ENCODE assay signal across 8 cellular contexts in the genomic region with DNA sequence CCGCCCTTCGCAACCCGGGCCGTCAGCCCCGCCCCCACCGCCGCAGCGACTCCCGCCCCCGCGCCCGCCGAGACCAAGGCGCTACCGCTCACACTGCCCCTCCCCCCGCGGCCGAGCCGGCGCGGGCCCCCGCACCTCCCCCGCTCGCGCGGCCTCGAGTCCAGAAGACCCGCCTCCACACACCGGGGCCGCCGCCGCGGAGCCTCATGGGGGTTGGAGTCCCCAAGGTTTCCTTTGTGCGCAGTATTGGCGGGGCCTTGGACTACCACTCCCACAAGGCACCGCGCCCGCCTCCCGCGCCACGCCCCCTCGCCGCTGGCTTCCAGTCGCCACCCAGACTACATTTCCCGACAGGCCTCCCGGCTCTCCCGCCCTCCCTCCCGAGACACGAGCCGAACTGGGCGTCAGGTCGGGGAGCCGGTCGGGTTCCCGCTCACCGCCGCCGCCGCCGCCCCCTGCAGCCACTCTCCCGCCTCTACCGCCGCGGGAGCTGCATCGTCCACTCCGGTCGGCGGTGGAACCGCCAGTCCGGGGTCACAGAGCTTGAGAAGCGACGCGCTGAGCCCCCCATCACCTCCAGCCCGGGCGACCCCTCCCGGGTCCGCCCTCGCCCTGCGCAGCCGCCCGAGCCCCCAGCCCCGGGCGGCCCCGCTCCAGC. TPM values are rescaled to one million over a fixed set of nuclear protein-coding genes. Genes with fewer than 3 reads are reported as not detected.
DNase-seq lines count a peak whose midpoint lies in the region; ATAC-seq, FAIRE-seq and TF ChIP-seq lines count a peak whose summit lies in the region.

PHF13 (plus strand) TSS at position 371 of the 658 bp plus-strand sequence. CDS start 336 bp downstream, outside the sequence.

- 0% methylated on average over 7 of the region's 84 CpGs; no CpG with 5 or more reads in 1 of the 2 experiments for WGBS in H1 (ENCODE audit: extremely low coverage in 1 of 2, insufficient coverage in 1 of 2, insufficient read length in 1 of 2, insufficient replicate concordance in 2 of 2, low coverage in 1 of 2, low lambda C conversion rate in 2 of 2, missing lambda C conversion rate in 1 of 2), 2 experiments
- no CpG with 5 or more reads among the region's 84 CpGs for WGBS in mesendoderm (ENCODE audit: extremely low coverage, insufficient coverage, low lambda C conversion rate)

- H2BK5ac ChIP-seq in H1 (ENCODE audit: low read depth, low read length) (peak within 1 kb of the TSS; percentile 78; the same call in 1 of the 2 replicates), mesendoderm (ENCODE audit: low read length) (no peak within 1 kb of the TSS)

- no peak for TF ChIP-seq RAD21 in H1 (IDR thresholded peaks at IDR 0.05 in 1 of 2, conservative IDR thresholded peaks at IDR 0.05 in 1 of 2; ENCODE audit: low read depth in 2 of 2, low read length in 2 of 2)

- H3K4me1 ChIP-seq in HUES48 (ENCODE audit: control insufficient read depth, insufficient read depth, low read length) (peaks cover 7% of the 10 kb centered on the region; the same call in 1 of the 2 replicates), NT2/D1 (ENCODE audit: insufficient read depth, insufficient read length) (no peaks in the 10 kb centered on the region), H1 (replicated peaks in 1 of 4; ENCODE audit: control insufficient read depth in 3 of 4, insufficient read depth in 4 of 4, low read length in 3 of 4) (peaks cover 0 to 2% (median 0%) of the 10 kb centered on the region in 4 experiments; a peak in 1 of 7 replicates), mesendoderm (ENCODE audit: control insufficient read depth, low read depth, low read length) (no peaks in the 10 kb centered on the region)

- no peak within 1 kb of the TSS for H3K4ac ChIP-seq in H1 (replicated peaks; ENCODE audit: insufficient read length, low read depth, low read length)
- peak within 1 kb of the TSS; percentile 94 for H3K4ac ChIP-seq in mesendoderm (ENCODE audit: low read depth, low read length)

- in situ Hi-C loops in Caki2 (cut with HindIII; ENCODE audit: low pct_unique_long_range_greater_than_20kb, low sequenced_read_pairs) = no loop called here

- H3K36me3 Mint-ChIP-seq in activated CD8-positive, alpha-beta memory T cell treated with anti-CD3 and anti-CD28 coated beads, Interleukin-2, amount 10 ng/mL, durations not matched to agents 7 days and 5 days = peaks cover 7% of the 10 kb centered on the region

- H3K4me1 Mint-ChIP-seq in activated CD8-positive, alpha-beta memory T cell treated with anti-CD3 and anti-CD28 coated beads, Interleukin-2, amount 10 ng/mL, durations not matched to agents 7 days and 5 days = peaks cover 19% of the 10 kb centered on the region

- H2BK15ac ChIP-seq in H1 (ENCODE audit: low read length) = 0 out of 2 replicates have a peak within 1 kb of the TSS, but pooled peaks have one; percentile 75
- peak within 1 kb of the TSS; percentile 59 for H2BK15ac ChIP-seq in mesendoderm (replicated peaks; ENCODE audit: low read depth)

- H3K27me3 Mint-ChIP-seq in activated CD8-positive, alpha-beta memory T cell treated with anti-CD3 and anti-CD28 coated beads, Interleukin-2, amount 10 ng/mL, durations not matched to agents 7 days and 5 days = peaks cover 2% of the 10 kb centered on the region

- H4K8ac ChIP-seq in H1 (ENCODE audit: extremely low read depth, insufficient read depth, low read length) (peak within 1 kb of the TSS; percentile 81), mesendoderm (ENCODE audit: low read depth, low read length) (peak within 1 kb of the TSS; percentile 82)

- H3K4me3 ChIP-seq in HUES48 (ENCODE audit: low read depth, low read length) (peak within 1 kb of the TSS; percentile 84), NT2/D1 (ENCODE audit: insufficient read length, low read depth) (peak within 1 kb of the TSS; percentile 73), H1 (ENCODE audit: extremely low read depth in 1 of 4, insufficient read depth in 2 of 4, low read depth in 3 of 4, low read length in 4 of 4) (peak within 1 kb of the TSS; percentile 76 to 100 (median 86)), mesendoderm (ENCODE audit: low read length) (peak within 1 kb of the TSS; percentile 85)

- H3K27ac Mint-ChIP-seq in activated CD8-positive, alpha-beta memory T cell treated with anti-CD3 and anti-CD28 coated beads, Interleukin-2, amount 10 ng/mL, durations not matched to agents 7 days and 5 days = peak within 1 kb of the TSS; percentile 85

- H3K9ac ChIP-seq in HUES48 (ENCODE audit: low read depth, low read length) (peak within 1 kb of the TSS; percentile 63; the same call in 1 of the 2 replicates), NT2/D1 (ENCODE audit: insufficient read length, low read depth) (peak within 1 kb of the TSS; percentile 90), H1 (replicated peaks in 1 of 4; ENCODE audit: extremely low read depth in 1 of 4, low read depth in 3 of 4, low read length in 3 of 4) (peak within 1 kb of the TSS; percentile 54 to 78 (median 70)), mesendoderm (ENCODE audit: low read length) (peak within 1 kb of the TSS; percentile 91)

- no peak within 1 kb of the TSS for H2AK5ac ChIP-seq in H1 (ENCODE audit: low read depth, low read length)
- no peak within 1 kb of the TSS for H2AK5ac ChIP-seq in mesendoderm (ENCODE audit: low read length)

- H4K91ac ChIP-seq in H1 (replicated peaks; ENCODE audit: insufficient read length, low read length) = no peak within 1 kb of the TSS

- 0 out of 4 replicates have a peak, but pooled peaks of 1 of the 3 experiments have one; percentile 3 for TF ChIP-seq CTCF in H1 (IDR thresholded peaks at IDR 0.05; ENCODE audit: control extremely low read depth in 1 of 3, insufficient read depth in 1 of 3, low read depth in 1 of 3, low read length in 3 of 3)

- no peak within 1 kb of the TSS for H3K14ac ChIP-seq in H1 (ENCODE audit: insufficient read length)

- peak within 1 kb of the TSS; percentile 79 to 100 for H3K4me2 ChIP-seq in H1 (ENCODE audit: insufficient read depth in 1 of 2, low read depth in 2 of 2, low read length in 2 of 2)
- H3K4me2 ChIP-seq in mesendoderm (ENCODE audit: low read length) = peak within 1 kb of the TSS; percentile 93

- H3K18ac ChIP-seq in H1 (ENCODE audit: extremely low read depth, low read length) (no peak within 1 kb of the TSS; the same call in 1 of the 2 replicates), mesendoderm (ENCODE audit: low read length) (peak within 1 kb of the TSS; percentile 100)

- peak within 1 kb of the TSS; percentile 95 for H3K4me3 Mint-ChIP-seq in activated CD8-positive, alpha-beta memory T cell treated with anti-CD3 and anti-CD28 coated beads, Interleukin-2, amount 10 ng/mL, durations not matched to agents 7 days and 5 days

- no peak within 1 kb of the TSS for H2BK12ac ChIP-seq in H1 (ENCODE audit: low read depth, low read length)

- H2BK120ac ChIP-seq in H1 (replicated peaks; ENCODE audit: low read depth, low read length) (no peak within 1 kb of the TSS), mesendoderm (ENCODE audit: low read depth, low read length) (peak within 1 kb of the TSS; percentile 75)

- H3K23ac ChIP-seq in H1 (ENCODE audit: insufficient read length) = no peak within 1 kb of the TSS
- H3K23ac ChIP-seq in mesendoderm (ENCODE audit: low read length) = no peak within 1 kb of the TSS

- DNase-seq in Caki2 (ENCODE audit: low read depth) = peak; percentile 96
- DNase-seq in NT2/D1 (ENCODE audit: low read depth, low spot score) = peak; percentile 94
- DNase-seq in activated CD8-positive, alpha-beta memory T cell treated with anti-CD3 and anti-CD28 coated beads, Interleukin-2, amount 10 ng/mL, durations not matched to agents 7 days and 5 days = peak; percentile 100
- peak; percentile 98 to 99 for DNase-seq in H1 (ENCODE audit: low read depth in 1 of 2, low spot score in 2 of 2)
- peak; percentile 99 for DNase-seq in mesendoderm
- DNase-seq in stimulated activated CD8-positive, alpha-beta memory T cell treated with anti-CD3 and anti-CD28 coated beads, Interleukin-12 subunit alpha, Interleukin-12 subunit beta, amount 100 ng/mL, for 4 hours (ENCODE audit: low read depth) = peak; percentile 100

- H2AFZ ChIP-seq in H1 (ENCODE audit: low read length) = peak within 1 kb of the TSS; percentile 82; the same call in 1 of the 2 replicates

- TF ChIP-seq POLR2A in H1 (IDR thresholded peaks at IDR 0.05; ENCODE audit: control extremely low read depth in 1 of 2, low read depth in 2 of 2, low read length in 2 of 2) = no peak; a peak in 1 of 3 replicates

- POLR2A ChIA-PET in H1 (lab: Charles Lee; ENCODE audit: partially characterized antibody) = interaction anchor here (1.2 to 1.3 kb wide), 2 partner anchors 10 kb away, joined by 9 to 20 read pairs; partner anchors contain the start of genes KLHL21 and THAP3

- no peak for FAIRE-seq in H1 (lab: Jason Lieb, UNC)

- H3K36me3 ChIP-seq in HUES48 (ENCODE audit: control insufficient read depth, insufficient read depth, low read length) (peaks cover 22% of the 10 kb centered on the region), NT2/D1 (ENCODE audit: insufficient read depth, insufficient read length, low read length) (peaks cover 22% of the 10 kb centered on the region), H1 (ENCODE audit: control insufficient read depth in 2 of 4, insufficient read depth in 4 of 4, low read length in 3 of 4) (peaks cover 0 to 16% (median 4%) of the 10 kb centered on the region in 4 experiments; a peak in 6 of 8 replicates), mesendoderm (ENCODE audit: control insufficient read depth, insufficient read depth, low read length) (peaks cover 3% of the 10 kb centered on the region)

- H3K9me3 ChIP-seq in HUES48 (ENCODE audit: control insufficient read depth, insufficient read depth, low read length) (no peaks in the 10 kb centered on the region), NT2/D1 (ENCODE audit: insufficient read depth, low read length) (no peaks in the 10 kb centered on the region), H1 (ENCODE audit: insufficient read depth in 2 of 2, low read depth in 1 of 2, low read length in 1 of 2) (no peaks in the 10 kb centered on the region)

- TF ChIP-seq EP300 in H1 (IDR thresholded peaks at IDR 0.05; ENCODE audit: borderline replicate concordance in 1 of 2, low read depth in 2 of 2, low read length in 2 of 2) = peak in 1 of 2 experiments; percentile 71; a peak in 1 of 3 replicates

- H3K9me3 Mint-ChIP-seq in activated CD8-positive, alpha-beta memory T cell treated with anti-CD3 and anti-CD28 coated beads, Interleukin-2, amount 10 ng/mL, durations not matched to agents 7 days and 5 days (ENCODE audit: low read depth) = no peaks in the 10 kb centered on the region

- no peak within 1 kb of the TSS for H2BK20ac ChIP-seq in H1 (ENCODE audit: low read length)

- H3K79me1 ChIP-seq in H1 (ENCODE audit: low read depth, low read length) (peaks cover 5% of the 10 kb centered on the region), mesendoderm (ENCODE audit: low read length) (peaks cover 6% of the 10 kb centered on the region)

- H4K5ac ChIP-seq in H1 (ENCODE audit: insufficient read length, low read depth, low read length) (peak within 1 kb of the TSS; percentile 66), mesendoderm (ENCODE audit: low read length) (no peak within 1 kb of the TSS)

- ATAC-seq in GM21423 (IDR thresholded peaks at IDR 0.05; ENCODE audit: unreplicated experiment) = peak; percentile 93
- peak; percentile 96 for ATAC-seq in activated CD8-positive, alpha-beta memory T cell treated with anti-CD3 and anti-CD28 coated beads, Interleukin-2, amount 10 ng/mL, durations not matched to agents 7 days and 5 days

- H3K56ac ChIP-seq in H1 (replicated peaks; ENCODE audit: insufficient read length, low read depth, low read length) (no peak within 1 kb of the TSS), mesendoderm (ENCODE audit: low read length) (peak within 1 kb of the TSS; percentile 96)

- H3K27me3 ChIP-seq in HUES48 (ENCODE audit: control insufficient read depth, insufficient read depth, low read length) = peaks cover 10% of the 10 kb centered on the region; the same call in 1 of the 2 replicates
- peaks cover 3% of the 10 kb centered on the region for H3K27me3 ChIP-seq in NT2/D1 (ENCODE audit: insufficient read depth, insufficient read length)
- H3K27me3 ChIP-seq in H1 (replicated peaks in 1 of 4; ENCODE audit: control insufficient read depth in 3 of 4, extremely low read depth in 1 of 4, insufficient read depth in 3 of 4, low read length in 3 of 4) = no peaks in the 10 kb centered on the region
- no peaks in the 10 kb centered on the region for H3K27me3 ChIP-seq in mesendoderm (ENCODE audit: insufficient read depth, low read length, poor library complexity)

- peaks cover 8% of the 10 kb centered on the region; the same call in 1 of the 2 replicates for H3K23me2 ChIP-seq in H1 (ENCODE audit: low read depth, low read length)

- CTCF ChIA-PET in activated CD8-positive, alpha-beta memory T cell treated with anti-CD3 and anti-CD28 coated beads, Interleukin-2, amount 10 ng/mL, durations not matched to agents 7 days and 5 days (lab: Charles Lee) = interaction anchor here (1.0 kb wide), 1 partner anchor 11 kb away, joined by 4 read pairs; the partner anchor contains the start of gene KLHL21
- CTCF ChIA-PET in H1 (lab: Charles Lee; ENCODE audit: partially characterized antibody) = interaction anchor here (0.6 to 0.8 kb wide), 2 partner anchors 13 to 18 kb away, joined by 3 to 4 read pairs; no protein-coding TSS in a partner anchor

- peaks cover 12 to 34% of the 10 kb centered on the region in 2 experiments for H3K79me2 ChIP-seq in H1 (ENCODE audit: control insufficient read depth in 1 of 2, insufficient read depth in 2 of 2, low read length in 2 of 2)
- peaks cover 31% of the 10 kb centered on the region for H3K79me2 ChIP-seq in mesendoderm (ENCODE audit: control insufficient read depth, insufficient read depth, low read length)

- H3K27ac ChIP-seq in HUES48 (ENCODE audit: low read depth, low read length) = peak within 1 kb of the TSS; percentile 88
- H3K27ac ChIP-seq in H1 (ENCODE audit: low read depth, low read length) = peak within 1 kb of the TSS; percentile 81; the same call in 1 of the 2 replicates
- H3K27ac ChIP-seq in mesendoderm (ENCODE audit: low read depth, low read length) = peak within 1 kb of the TSS; percentile 94

- H4K20me1 ChIP-seq in H1 (replicated peaks in 1 of 2; ENCODE audit: control insufficient read depth in 1 of 2, insufficient read depth in 2 of 2, low read length in 2 of 2) = peaks cover 7 to 15% of the 10 kb centered on the region in 2 experiments

RNA-seq across cellular contexts. Expression of gene PHF13, which starts in this region (rescaled TPM):
- 11.0 and 12.6 TPM in 2 replicates for total RNA-seq in Caki2 (2014; rRNA removed; shearing (Covaris generic); ENCODE audit: low replicate concordance)
- 10 to 100 TPM; 10.7 to 15.9 TPM for total RNA-seq in activated CD8-positive, alpha-beta memory T cell treated with anti-CD3 and anti-CD28 coated beads, Interleukin-2, amount 10 ng/mL, durations not matched to agents 7 days and 5 days
- 38.7 and 39.6 TPM in 2 replicates for total RNA-seq in H1 (2021; fragmentation: NEBNext Ultra II Directional; extraction: Animal tissue kit (Norgen Biotek cat#: 25700))
- 11.7 and 16.5 TPM in 2 replicates for polyA plus RNA-seq in H1 (2011; rRNA removed)
- 10.7 TPM for polyA plus RNA-seq in H1 (2011; cell fraction: cytosol; rRNA removed)
- 14.8 TPM for polyA plus RNA-seq in H1 (2011; cell fraction: nucleus; rRNA removed)
- 28.4 to 32.4 TPM (median 30.4 TPM) in 4 replicates for polyA plus RNA-seq in H1 (2012, experiment 1 of 2)
- polyA plus RNA-seq in H1 (2012, experiment 2 of 2) = 29.9 TPM
- polyA plus RNA-seq in H1 (2013, experiment 1 of 2) = 19.5 TPM
- polyA plus RNA-seq in H1 (2013, experiment 2 of 2) = 23.7 TPM
- polyA minus RNA-seq in H1 (2011; rRNA and poly(A)+ RNA removed) = 11.3 and 16.2 TPM in 2 replicates
- polyA minus RNA-seq in H1 (2011; cell fraction: cytosol; rRNA and poly(A)+ RNA removed) = 10.7 TPM
- 7.1 TPM for polyA minus RNA-seq in H1 (2011; cell fraction: nucleus; rRNA and poly(A)+ RNA removed)
- 14.6 TPM for polyA plus RNA-seq in mesendoderm (2013, experiment 1 of 2)
- 14.9 TPM for polyA plus RNA-seq in mesendoderm (2013, experiment 2 of 2)

Comparison
In these comparisons a context has a peak if more than half of its experiments do, and no peak if none do; other contexts are left out.
1. Peak in every context shown above with its lines: DNase-seq, ATAC-seq, H3K4me3 ChIP-seq and H3K27ac ChIP-seq.